Comparison of ENCODE assay signal across 22 cellular contexts in the genomic region with DNA sequence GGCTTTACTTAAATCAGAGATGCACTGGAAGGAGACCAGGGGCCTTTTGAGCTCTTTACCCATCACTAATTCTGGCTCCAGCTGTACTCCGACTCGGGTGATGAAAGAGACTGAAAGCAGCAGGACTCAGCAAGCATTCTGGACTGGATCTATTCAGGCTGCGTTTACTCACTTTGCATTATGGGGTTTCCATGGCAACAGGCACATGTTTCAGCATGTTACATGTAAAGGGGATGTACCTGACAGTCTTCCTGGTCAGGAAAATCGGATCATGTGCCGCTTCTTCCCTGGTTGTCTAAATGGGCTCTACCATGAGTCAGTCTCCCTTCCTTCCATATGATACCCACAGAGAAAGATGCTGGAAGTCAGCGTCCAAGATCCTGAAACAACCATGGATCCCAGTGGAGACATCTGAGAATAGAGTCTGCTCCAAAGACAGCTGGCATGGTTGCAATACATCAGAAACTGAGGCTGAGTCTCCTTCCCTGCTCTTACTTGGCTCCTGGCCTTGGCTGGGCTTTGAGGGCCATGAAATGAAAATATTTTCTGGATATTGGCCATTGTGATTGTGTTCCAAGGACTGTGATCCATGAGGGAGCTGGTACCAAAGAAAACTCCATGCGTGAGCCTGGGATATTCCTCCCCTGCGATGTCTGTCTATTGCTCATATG.
DNase-seq lines count a peak whose midpoint lies in the region; ATAC-seq, FAIRE-seq and TF ChIP-seq lines count a peak whose summit lies in the region.
"Had no signal": no experiment of that assay in that cellular context is flagged by ENCODE, and none has a peak within 500 bp of the region (broad histone marks: within the 10 kb centered on the region; RNA-seq: fewer than 3 reads in every experiment).

No MANE protein-coding gene starts in this region.

- no peaks in the 10 kb centered on the region for H3K79me2 ChIP-seq in GM12878 (ENCODE audit: control insufficient read depth, insufficient read depth, low read length)
- H3K79me2 ChIP-seq in PC-3 (ENCODE audit: low read length) = no peaks in the 10 kb centered on the region

- no peaks in the 10 kb centered on the region for H4K20me1 ChIP-seq in GM12878 (ENCODE audit: control insufficient read depth, insufficient read depth)
- H4K20me1 ChIP-seq in PC-3 (ENCODE audit: low read length) = no peaks in the 10 kb centered on the region

- H2AFZ ChIP-seq in GM12878 (ENCODE audit: control insufficient read depth, low read depth, low read length) = no peak overlapping the region
- no peak overlapping the region for H2AFZ ChIP-seq in PC-3 (ENCODE audit: low read length)

- RAD21 ChIA-PET in GM12878 (lab: Charles Lee; ENCODE audit: unreplicated experiment) = interaction anchor here (0.8 kb wide), 1 partner anchor 9 kb away, joined by 3 read pairs; no protein-coding TSS in a partner anchor

- DNase-seq in A673 (ENCODE audit: low spot score) (peak; percentile 64), NCI-H1930 (lab: John Stamatoyannopoulos, UW) (peak; percentile 11 to 82), GM12878 (ENCODE audit: low read depth, low spot score) (no peak), left kidney (ENCODE audit: low read depth, low spot score) (peak; percentile 25), WERI-Rb-1 (no peak), Right ventricle myocardium superior (no peak), tibial artery (no peak), PC-3 (no peak)
- DNase-seq: activated CD8-positive, alpha-beta memory T cell treated with anti-CD3 and anti-CD28 coated beads, Interleukin-2, amount 10 ng/mL, durations not matched to agents 7 days and 5 days; activated gamma-delta T cell; AML-193; KBM-7; left lung; NCI-H1048; psoas muscle; RPMI8226; stomach; uterus had no signal

- ATAC-seq in GM12878 (no peak), Right ventricle myocardium superior (ENCODE audit: poor library complexity) (no peak), PC-3 (no peak)
- ATAC-seq: activated CD4-positive, CD25-positive, alpha-beta regulatory T cell treated with anti-CD3 and anti-CD28 coated beads, Interleukin-2, amount 50 U/mL, for 24 hours; activated CD8-positive, alpha-beta memory T cell treated with anti-CD3 and anti-CD28 coated beads, Interleukin-2, amount 10 ng/mL, durations not matched to agents 7 days and 5 days; left lung; psoas muscle had no signal

- no peak overlapping the region for H3K4me2 ChIP-seq in GM12878 (ENCODE audit: control insufficient read depth, insufficient read depth)
- no peak overlapping the region for H3K4me2 ChIP-seq in PC-3 (ENCODE audit: low read length)

- BruUV-seq in A673 (replicated peaks; lab: Mats Ljungman, UMichigan) = no TSS peak
- no TSS peak for BruUV-seq in GM12878 (replicated peaks; lab: Mats Ljungman, UMichigan)
- BruUV-seq in PC-3 (replicated peaks; lab: Mats Ljungman, UMichigan) = no TSS peak

- TF ChIP-seq EP300 in GM12878 (IDR thresholded peaks at IDR 0.05; ENCODE audit: borderline replicate concordance in 1 of 2, control insufficient read depth in 1 of 2, low read depth in 2 of 2, low read length in 2 of 2) = no peak

- in situ Hi-C loops in GM12878 (cut with MboI) = no loop called here

- POLR2A ChIA-PET in A673 (lab: Charles Lee; ENCODE audit: low non-redundant PET) = interaction anchor here (0.6 kb wide), 2 partner anchors 12 to 103 kb away, joined by 3 to 6 read pairs; no protein-coding TSS in a partner anchor
- POLR2A ChIA-PET in GM12878 (lab: Charles Lee) = no interaction called here
- POLR2A ChIA-PET in PC-3 (lab: Charles Lee; ENCODE audit: unreplicated experiment) = no interaction called here

- FAIRE-seq in GM12878 (lab: Jason Lieb, UNC) = no peak
- FAIRE-seq: colon, GM18507 had no signal

- H3K27me3 ChIP-seq in A673 (replicated peaks; ENCODE audit: insufficient read depth, low read depth, low read length, poor library complexity) (no peaks in the 10 kb centered on the region), GM12878 (replicated peaks in 1 of 2; ENCODE audit: control insufficient read depth in 2 of 2, insufficient read depth in 2 of 2, low read length in 1 of 2) (no peaks in the 10 kb centered on the region), WERI-Rb-1 (ENCODE audit: insufficient read depth, low read depth, severe bottlenecking) (no peaks in the 10 kb centered on the region), tibial artery (no peaks in the 10 kb centered on the region), PC-3 (ENCODE audit: low read length) (no peaks in the 10 kb centered on the region)
- H3K27me3 ChIP-seq: esophagus muscularis mucosa, left lung, stomach, uterus had no signal

- intact Hi-C loops in A673 (cut with micrococcal nuclease; ENCODE audit: unreplicated experiment) (no loop called here), GM12878 (cut with micrococcal nuclease; ENCODE audit: unreplicated experiment) (no loop called here), Right ventricle myocardium superior (cut with DNase I) (no loop called here), tibial artery (cut with DNase I; ENCODE audit: low total_unique reads) (no loop called here), PC-3 (cut with micrococcal nuclease) (loop anchor here (10.0 kb wide), 1 partner anchor 124 kb away; no protein-coding TSS in a partner anchor)

- H3K4me1 ChIP-seq in A673 (ENCODE audit: insufficient read depth, low read length, poor library complexity, severe bottlenecking) (peaks cover 41% of the 10 kb centered on the region), GM12878 (ENCODE audit: control insufficient read depth, insufficient read depth, low read length) (no peaks in the 10 kb centered on the region), tibial artery (peaks cover 0 to 21% (median 0%) of the 10 kb centered on the region in 4 donors), PC-3 (ENCODE audit: insufficient read depth, low read length) (no peaks in the 10 kb centered on the region)
- H3K4me1 ChIP-seq: esophagus muscularis mucosa, left lung, psoas muscle, stomach, uterus had no signal

- H3K27ac ChIP-seq in A673 (ENCODE audit: low read depth, low read length, poor library complexity, severe bottlenecking) (peak overlapping the region; percentile 45), GM12878 (ENCODE audit: control insufficient read depth, insufficient read depth) (no peak overlapping the region), WERI-Rb-1 (no peak overlapping the region), tibial artery (no peak overlapping the region), PC-3 (ENCODE audit: low read length) (no peak overlapping the region)
- H3K27ac ChIP-seq: esophagus muscularis mucosa, left lung, psoas muscle, stomach, uterus had no signal

- no peak for TF ChIP-seq RAD21 in GM12878 (IDR thresholded peaks at IDR 0.05; ENCODE audit: insufficient read depth, low read depth, low read length)

- no peaks in the 10 kb centered on the region for H3K9me2 ChIP-seq in PC-3 (replicated peaks; ENCODE audit: low read length)

- CTCF ChIA-PET in A673 (lab: Charles Lee) (interaction anchor here (0.6 kb wide), 1 partner anchor 304 kb away, joined by 3 read pairs; no protein-coding TSS in a partner anchor), GM12878 (lab: Yijun Ruan, JAX) (no interaction called here), PC-3 (lab: Charles Lee) (no interaction called here)

- WGBS in GM12878 (ENCODE audit: insufficient coverage, insufficient replicate concordance, low lambda C conversion rate, missing lambda C conversion rate) = 59% methylated on average over 8 of the region's 8 CpGs

- TF ChIP-seq POLR2A in GM12878 (IDR thresholded peaks at IDR 0.05; ENCODE audit: low read depth, low read length) = no peak

- SMC1A ChIA-PET in GM12878 (lab: Charles Lee; ENCODE audit: uncharacterized antibody, unreplicated experiment) = interaction anchor here (0.8 to 1.5 kb wide), 3 partner anchors 11 to 29 kb away, joined by 3 to 4 read pairs (median 3); no protein-coding TSS in a partner anchor

- H3K36me3 ChIP-seq in A673 (ENCODE audit: insufficient read depth, low read length, poor library complexity, severe bottlenecking) (no peaks in the 10 kb centered on the region), GM12878 (ENCODE audit: control insufficient read depth in 2 of 2, insufficient read depth in 2 of 2, low read length in 1 of 2) (no peaks in the 10 kb centered on the region), WERI-Rb-1 (no peaks in the 10 kb centered on the region), tibial artery (no peaks in the 10 kb centered on the region), PC-3 (ENCODE audit: low read depth, low read length) (no peaks in the 10 kb centered on the region)
- H3K36me3 ChIP-seq: esophagus muscularis mucosa, left lung, stomach, uterus had no signal

- no peak overlapping the region for H3K9ac ChIP-seq in GM12878 (ENCODE audit: control insufficient read depth, insufficient read depth, low read length)
- no peak overlapping the region for H3K9ac ChIP-seq in PC-3 (ENCODE audit: low read length)

- TF ChIP-seq CTCF in A673 (conservative IDR thresholded peaks at IDR 0.05; ENCODE audit: low read depth, low read length) = no peak
- TF ChIP-seq CTCF in GM12878 (IDR thresholded peaks at IDR 0.05 in 2 of 3, conservative IDR thresholded peaks at IDR 0.05 in 1 of 3; ENCODE audit: control insufficient read depth in 2 of 3, extremely low read depth in 1 of 3, insufficient read depth in 1 of 3, low read depth in 3 of 3, low read length in 3 of 3) = no peak
- TF ChIP-seq CTCF in WERI-Rb-1 (IDR thresholded peaks at IDR 0.05; ENCODE audit: low read depth, low read length) = no peak
- TF ChIP-seq CTCF in tibial artery (IDR thresholded peaks at IDR 0.05) = no peak
- TF ChIP-seq CTCF in PC-3 (conservative IDR thresholded peaks at IDR 0.05; ENCODE audit: low read depth, low read length) = no peak

- no peaks in the 10 kb centered on the region for H3F3A ChIP-seq in PC-3 (ENCODE audit: low read length, unreplicated experiment)

- H3K4me3 ChIP-seq in A673 (ENCODE audit: low read depth, low read length, poor library complexity, severe bottlenecking) (no peak overlapping the region), GM12878 (no peak overlapping the region), WERI-Rb-1 (ENCODE audit: low read depth, low read length) (no peak overlapping the region), tibial artery (no peak overlapping the region), PC-3 (ENCODE audit: low read length) (no peak overlapping the region)
- H3K4me3 ChIP-seq: esophagus muscularis mucosa, left lung, psoas muscle, stomach, uterus had no signal

- H3K9me3 ChIP-seq in A673 (ENCODE audit: low read depth, low read length, poor library complexity, severe bottlenecking) = no peaks in the 10 kb centered on the region
- no peaks in the 10 kb centered on the region for H3K9me3 ChIP-seq in GM12878 (replicated peaks; ENCODE audit: control insufficient read depth, insufficient read depth, low read length)
- no peaks in the 10 kb centered on the region for H3K9me3 ChIP-seq in WERI-Rb-1 (ENCODE audit: severe bottlenecking)
- no peaks in the 10 kb centered on the region for H3K9me3 ChIP-seq in tibial artery
- H3K9me3 ChIP-seq in PC-3 (ENCODE audit: low read length) = no peaks in the 10 kb centered on the region
- H3K9me3 ChIP-seq: esophagus muscularis mucosa, left lung, psoas muscle, stomach, uterus had no signal

Comparison
In these comparisons a context has a peak if more than half of its experiments do, and no peak if none do; other contexts are left out.
1. DNase-seq: peak in A673 (single experiment), NCI-H1930 (2 of 2) and left kidney (single experiment); none in GM12878 (single experiment), WERI-Rb-1 (single experiment), Right ventricle myocardium superior (single experiment), tibial artery (0 of 2) and PC-3 (single experiment).